ENCODE assay signal across 16 cellular contexts in genomic region chr12:115312901-115313300, GRCh38.
DNase-seq lines count a peak whose midpoint lies in the region; FAIRE-seq and TF ChIP-seq lines count a peak whose summit lies in the region.
"Had no signal": no experiment of that assay in that cellular context is flagged by ENCODE, and none has a peak within 500 bp of the region (broad histone marks: within the 10 kb centered on the region; RNA-seq: fewer than 3 reads in every experiment).

No MANE protein-coding gene starts in this region.

- no peaks in the 10 kb centered on the region for H3K79me2 ChIP-seq in keratinocyte (ENCODE audit: control insufficient read depth, insufficient read depth, low read length)

- dilution Hi-C loops in keratinocyte (cut with MboI; ENCODE audit: extremely low pct_ligation_motif_present, low sequenced_read_pairs) = no loop called here

- peak; percentile 46 for FAIRE-seq in keratinocyte (lab: Jason Lieb, UNC)

- no peak for TF ChIP-seq CTCF in HEK293 (tag by site-specific recombination; IDR thresholded peaks at IDR 0.05)
- no peak for TF ChIP-seq CTCF in keratinocyte (optimal IDR thresholded peaks at IDR 0.05 in 1 of 3, IDR thresholded peaks at IDR 0.05 in 1 of 3, conservative IDR thresholded peaks at IDR 0.05 in 1 of 3; ENCODE audit: extremely low read depth in 1 of 3, insufficient read depth in 2 of 3, low read length in 3 of 3)

- H4K20me1 ChIP-seq in keratinocyte (ENCODE audit: control insufficient read depth, extremely low read depth, insufficient read depth, low read length) = no peaks in the 10 kb centered on the region

- no peak overlapping the region for H3K4me2 ChIP-seq in keratinocyte (ENCODE audit: control insufficient read depth, extremely low read depth, insufficient read depth, low read depth, low read length)

- no peaks in the 10 kb centered on the region for H3K9me3 ChIP-seq in HEK293 (ENCODE audit: control insufficient read depth, insufficient read depth, low read depth, low read length)
- H3K9me3 ChIP-seq in keratinocyte (ENCODE audit: control insufficient read depth, low read depth, low read length) = no peaks in the 10 kb centered on the region

- H3K9ac ChIP-seq in keratinocyte (ENCODE audit: control insufficient read depth, extremely low read depth, insufficient read depth, low read length) = no peak overlapping the region
- H3K9ac ChIP-seq: GM23248 had no signal

- H3K36me3 ChIP-seq in HEK293 (ENCODE audit: control insufficient read depth in 2 of 2, insufficient read depth in 1 of 2, low read length in 2 of 2) = no peaks in the 10 kb centered on the region
- H3K36me3 ChIP-seq in keratinocyte (ENCODE audit: control insufficient read depth in 2 of 2, extremely low read depth in 1 of 2, insufficient read depth in 2 of 2, low read length in 2 of 2) = no peaks in the 10 kb centered on the region

- H3K4me1 ChIP-seq in HEK293 (ENCODE audit: control insufficient read depth, insufficient read depth, low read length) (no peaks in the 10 kb centered on the region), keratinocyte (ENCODE audit: control insufficient read depth, extremely low read depth, insufficient read depth, low read length) (peaks cover 11% of the 10 kb centered on the region)

- DNase-seq in NCI-H1436 treated with DMSO at 0.1 percent for 48 hours (lab: John Stamatoyannopoulos, UW) (peak; percentile 48), NCI-H510A treated with DMSO at 0.1 percent for 48 hours (lab: John Stamatoyannopoulos, UW) (peak; percentile 89), keratinocyte (ENCODE audit: low read depth, low spot score) (no peak), HEK293T (ENCODE audit: extremely low spot score) (no peak), DMS53 (lab: John Stamatoyannopoulos, UW) (no peak), SW 1271 (lab: John Stamatoyannopoulos, UW) (no peak)
- DNase-seq: Calu3; CD4-positive, alpha-beta memory T cell; DMS79 treated with DMSO at 0.1 percent for 48 hours; GM23248; Karpas-422; MM.1S; NCI-H146; NCI-H2107; NCI-H446 had no signal

- H3K4me3 ChIP-seq in HEK293 (ENCODE audit: low read depth, low read length) = no peak overlapping the region
- no peak overlapping the region for H3K4me3 ChIP-seq in keratinocyte (ENCODE audit: control insufficient read depth in 2 of 3, extremely low read depth in 1 of 3, insufficient read depth in 2 of 3, low read depth in 1 of 3, low read length in 3 of 3)
- H3K4me3 ChIP-seq: GM23248 had no signal

- no peak overlapping the region for H2AFZ ChIP-seq in keratinocyte (ENCODE audit: control insufficient read depth, low read length)
- H2AFZ ChIP-seq: GM23248 had no signal

- CTCF ChIA-PET in HEK293 (lab: Yijun Ruan, JAX) (no interaction called here), HEK293T (lab: Yijun Ruan, JAX) (no interaction called here)

- H3K9me1 ChIP-seq in keratinocyte (ENCODE audit: control insufficient read depth, extremely low read depth, insufficient read depth, low read length) = no peaks in the 10 kb centered on the region

- H3K27me3 ChIP-seq in keratinocyte (ENCODE audit: control insufficient read depth, extremely low read depth, insufficient read depth, low read length) = no peaks in the 10 kb centered on the region

- no peak overlapping the region for H3K27ac ChIP-seq in HEK293 (ENCODE audit: extremely low read depth, low read depth, low read length)
- no peak overlapping the region for H3K27ac ChIP-seq in keratinocyte (ENCODE audit: control insufficient read depth, insufficient read depth, low read length)
- H3K27ac ChIP-seq: GM23248 had no signal

- POLR2A ChIA-PET in HEK293 (lab: Yijun Ruan, JAX) (no interaction called here), HEK293T (lab: Yijun Ruan, JAX) (no interaction called here)

TF ChIP-seq in HEK293, 187 proteins besides CTCF, POLR2A, EP300 and RAD21:
- peak; percentile 65; the same call in 1 of the 2 replicates for TF ChIP-seq ZNF513 (tag by site-specific recombination; IDR thresholded peaks at IDR 0.05)
- TF ChIP-seq ZBTB10 (tag by site-specific recombination; IDR thresholded peaks at IDR 0.05) = no peak
- no peak for TF ChIP-seq ZNF302 (tag by site-specific recombination; IDR thresholded peaks at IDR 0.05; ENCODE audit: low read depth)

TF ChIP-seq in HEK293T, 16 proteins besides CTCF, POLR2A, EP300 and RAD21:
- TF ChIP-seq L3MBTL2 (conservative IDR thresholded peaks at IDR 0.05) = no peak

Comparison
In these comparisons a context has a peak if more than half of its experiments do, and no peak if none do; other contexts are left out.
1. DNase-seq: peak in NCI-H1436 treated with DMSO at 0.1 percent for 48 hours (single experiment) and NCI-H510A treated with DMSO at 0.1 percent for 48 hours (single experiment); none in keratinocyte (single experiment), HEK293T (single experiment), DMS53 (single experiment) and SW 1271 (0 of 2).